Comparison of ENCODE assay signal across 11 cellular contexts in genomic region chr9:21294325-21294724, GRCh38. TPM values are rescaled to one million over a fixed set of nuclear protein-coding genes. Genes with fewer than 3 reads are reported as not detected.
DNase-seq lines count a peak whose midpoint lies in the region; ATAC-seq and TF ChIP-seq lines count a peak whose summit lies in the region.
"Had no signal": no experiment of that assay in that cellular context is flagged by ENCODE, and none has a peak within 500 bp of the region (broad histone marks: within the 10 kb centered on the region; RNA-seq: fewer than 3 reads in every experiment).

No MANE protein-coding gene starts in this region.

- DNase-seq in NCI-H524 treated with DMSO at 0.1 percent for 48 hours (lab: John Stamatoyannopoulos, UW) = peak; percentile 4
- peak; percentile 81 for DNase-seq in islet precursor cell
- no peak for DNase-seq in occipital lobe (lab: John Stamatoyannopoulos, UW)
- DNase-seq in OCI-M2 (lab: John Stamatoyannopoulos, UW; ENCODE audit: unreplicated experiment) = no peak
- DNase-seq: SIG-M5, substantia nigra had no signal

- no peak for TF ChIP-seq POLR2A in GM18505 (IDR thresholded peaks at IDR 0.05; ENCODE audit: borderline replicate concordance, extremely low read depth, insufficient read depth, insufficient read length)

- ATAC-seq in GM18505 (IDR thresholded peaks at IDR 0.05; ENCODE audit: unreplicated experiment) = peak; percentile 61
- peak; percentile 50 for ATAC-seq in HG02571 (IDR thresholded peaks at IDR 0.05; ENCODE audit: unreplicated experiment)
- ATAC-seq in HG03025 (IDR thresholded peaks at IDR 0.05; ENCODE audit: low FRiP score, unreplicated experiment) = no peak
- ATAC-seq in GM21619 (IDR thresholded peaks at IDR 0.05; ENCODE audit: unreplicated experiment) = no peak

RNA-seq across cellular contexts. Expression of gene IFNA5, which starts 10.8 kb away (rescaled TPM):
- total RNA-seq in occipital lobe = not detected
- total RNA-seq: pulmonary artery endothelial cell had no signal

RNA-seq across cellular contexts. Expression of gene KLHL9, which starts 40.9 kb away (rescaled TPM):
- total RNA-seq in occipital lobe = 81.4 TPM

RNA-seq across cellular contexts. Expression of gene IFNA14, which starts 54.5 kb away (rescaled TPM):
- not detected for total RNA-seq in occipital lobe
- total RNA-seq: pulmonary artery endothelial cell had no signal

RNA-seq across cellular contexts. Expression of gene IFNA6, which starts 56.4 kb away (rescaled TPM):
- total RNA-seq in occipital lobe = not detected
- total RNA-seq: pulmonary artery endothelial cell had no signal

Comparison
In these comparisons a context has a peak if more than half of its experiments do, and no peak if none do; other contexts are left out.
1. ATAC-seq: peak in GM18505 (single experiment) and HG02571 (single experiment); none in HG03025 (single experiment) and GM21619 (single experiment).
2. DNase-seq: peak in NCI-H524 treated with DMSO at 0.1 percent for 48 hours (single experiment) and islet precursor cell (single experiment); none in occipital lobe (single experiment) and OCI-M2 (single experiment).